In the genomic region with DNA sequence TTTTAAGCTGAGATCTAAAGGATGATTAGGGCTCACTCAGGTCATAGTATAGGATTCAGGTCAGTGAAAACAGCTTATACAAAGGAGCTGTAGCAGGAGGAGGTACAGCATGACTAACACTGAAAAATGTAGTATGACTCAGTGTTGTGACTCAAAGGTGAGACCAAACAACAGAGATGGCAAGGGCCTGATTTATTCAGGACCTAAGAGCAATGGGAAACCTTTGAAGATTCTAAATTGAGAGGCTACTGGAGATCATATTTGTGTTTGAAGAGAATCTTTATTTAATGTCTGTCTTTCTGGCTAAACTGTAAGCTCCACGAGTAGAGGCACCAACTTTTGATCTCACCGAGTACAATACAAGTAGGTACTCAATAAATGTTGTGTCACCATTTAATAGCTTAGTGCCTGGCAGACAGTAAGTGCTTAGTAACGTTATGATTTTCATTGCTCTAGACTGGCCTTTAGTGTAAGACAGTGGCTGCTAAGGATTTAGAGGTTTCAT, we compare ENCODE assay signal across 9 cellular contexts. TPM values are rescaled to one million over a fixed set of nuclear protein-coding genes. Genes with fewer than 3 reads are reported as not detected.
DNase-seq lines count a peak whose midpoint lies in the region; ATAC-seq, FAIRE-seq and TF ChIP-seq lines count a peak whose summit lies in the region.
"Had no signal": no experiment of that assay in that cellular context is flagged by ENCODE, and none has a peak within 500 bp of the region (broad histone marks: within the 10 kb centered on the region; RNA-seq: fewer than 3 reads in every experiment).

No MANE protein-coding gene starts in this region.

- in situ Hi-C loops in GM12878 (cut with MboI): no loop called here

- no peak overlapping the region for H3K4me3 Mint-ChIP-seq in progenitor cell of endocrine pancreas (ENCODE audit: low read depth)
- no peak overlapping the region for H3K4me3 Mint-ChIP-seq in activated CD8-positive, alpha-beta memory T cell treated with anti-CD3 and anti-CD28 coated beads, Interleukin-2, amount 10 ng/mL, durations not matched to agents 7 days and 5 days
- H3K4me3 Mint-ChIP-seq: activated naive CD8-positive, alpha-beta T cell had no signal

- TF ChIP-seq CTCF in GM12878 (IDR thresholded peaks at IDR 0.05 in 2 of 3, conservative IDR thresholded peaks at IDR 0.05 in 1 of 3; ENCODE audit: control insufficient read depth in 2 of 3, extremely low read depth in 1 of 3, insufficient read depth in 1 of 3, low read depth in 3 of 3, low read length in 3 of 3) (no peak), progenitor cell of endocrine pancreas (IDR thresholded peaks at IDR 0.05; ENCODE audit: unreplicated experiment) (no peak)

- WGBS in GM12878 (ENCODE audit: insufficient coverage, insufficient replicate concordance, low lambda C conversion rate, missing lambda C conversion rate): 2% methylated on average over 3 of the region's 3 CpGs

- H3K9me3 ChIP-seq in GM12878 (replicated peaks; ENCODE audit: control insufficient read depth, insufficient read depth, low read length): no peaks in the 10 kb centered on the region

- H3K27me3 ChIP-seq in GM12878 (replicated peaks in 1 of 2; ENCODE audit: control insufficient read depth in 2 of 2, insufficient read depth in 2 of 2, low read length in 1 of 2): no peaks in the 10 kb centered on the region

- intact Hi-C loops in GM12878 (cut with micrococcal nuclease; ENCODE audit: unreplicated experiment): no loop called here

- peaks cover 2% of the 10 kb centered on the region for H3K4me1 Mint-ChIP-seq in progenitor cell of endocrine pancreas (ENCODE audit: low read depth)
- no peaks in the 10 kb centered on the region for H3K4me1 Mint-ChIP-seq in activated CD8-positive, alpha-beta memory T cell treated with anti-CD3 and anti-CD28 coated beads, Interleukin-2, amount 10 ng/mL, durations not matched to agents 7 days and 5 days

- TF ChIP-seq RAD21 in GM12878 (IDR thresholded peaks at IDR 0.05; ENCODE audit: insufficient read depth, low read depth, low read length): no peak

- H3K36me3 Mint-ChIP-seq in progenitor cell of endocrine pancreas (ENCODE audit: insufficient read depth): no peaks in the 10 kb centered on the region
- no peaks in the 10 kb centered on the region for H3K36me3 Mint-ChIP-seq in activated CD8-positive, alpha-beta memory T cell treated with anti-CD3 and anti-CD28 coated beads, Interleukin-2, amount 10 ng/mL, durations not matched to agents 7 days and 5 days
- H3K36me3 Mint-ChIP-seq: activated naive CD8-positive, alpha-beta T cell had no signal

- no peak for FAIRE-seq in GM12878 (lab: Jason Lieb, UNC)

- ATAC-seq in GM19025 (IDR thresholded peaks at IDR 0.05; ENCODE audit: low read depth, unreplicated experiment) (peak; percentile 51), HG03354 (IDR thresholded peaks at IDR 0.05; ENCODE audit: poor library complexity, severe bottlenecking, unreplicated experiment) (peak; percentile 79), GM12878 (peak; percentile 98)
- ATAC-seq in activated CD8-positive, alpha-beta memory T cell treated with anti-CD3 and anti-CD28 coated beads, Interleukin-2, amount 10 ng/mL, durations not matched to agents 7 days and 5 days: no peak

- no TSS peak for BruUV-seq in GM12878 (replicated peaks; lab: Mats Ljungman, UMichigan)

- DNase-seq in GM12878 (ENCODE audit: low read depth, low spot score): peak; percentile 1
- DNase-seq in progenitor cell of endocrine pancreas (ENCODE audit: low spot score, unreplicated experiment): no peak
- DNase-seq in activated CD4-positive, alpha-beta T cell treated with anti-CD3 and anti-CD28 coated beads, Interleukin-2, amount 50 U/mL, for 1 hour: no peak
- DNase-seq in activated CD8-positive, alpha-beta memory T cell treated with anti-CD3 and anti-CD28 coated beads, Interleukin-2, amount 10 ng/mL, durations not matched to agents 7 days and 5 days: no peak
- no peak for DNase-seq in stimulated activated CD4-positive, alpha-beta T cell treated with anti-CD3 and anti-CD28 coated beads, Interleukin-4, amount 100 ng/mL, for 4 hours
- DNase-seq in ureter (ENCODE audit: low spot score): no peak

- no peaks in the 10 kb centered on the region for H3K36me3 ChIP-seq in GM12878 (ENCODE audit: control insufficient read depth in 2 of 2, insufficient read depth in 2 of 2, low read length in 1 of 2)

- H3K27me3 Mint-ChIP-seq in progenitor cell of endocrine pancreas: no peaks in the 10 kb centered on the region
- no peaks in the 10 kb centered on the region for H3K27me3 Mint-ChIP-seq in activated CD8-positive, alpha-beta memory T cell treated with anti-CD3 and anti-CD28 coated beads, Interleukin-2, amount 10 ng/mL, durations not matched to agents 7 days and 5 days
- H3K27me3 Mint-ChIP-seq: activated naive CD8-positive, alpha-beta T cell had no signal

- H3K27ac Mint-ChIP-seq in progenitor cell of endocrine pancreas: peak overlapping the region; percentile 33
- no peak overlapping the region for H3K27ac Mint-ChIP-seq in activated CD8-positive, alpha-beta memory T cell treated with anti-CD3 and anti-CD28 coated beads, Interleukin-2, amount 10 ng/mL, durations not matched to agents 7 days and 5 days
- H3K27ac Mint-ChIP-seq: activated naive CD8-positive, alpha-beta T cell had no signal

- peak in 1 of 2 experiments; percentile 21; a peak in 1 of 4 replicates for TF ChIP-seq EP300 in GM12878 (IDR thresholded peaks at IDR 0.05; ENCODE audit: borderline replicate concordance in 1 of 2, control insufficient read depth in 1 of 2, low read depth in 2 of 2, low read length in 2 of 2)

- no peak overlapping the region for H3K4me3 ChIP-seq in GM12878

- CTCF ChIA-PET in GM12878 (lab: Yijun Ruan, JAX): interaction anchor here (0.9 to 1.1 kb wide), 2 partner anchors 16 to 21 kb away, joined by 3 read pairs; no protein-coding TSS in a partner anchor
- CTCF ChIA-PET in activated CD8-positive, alpha-beta memory T cell treated with anti-CD3 and anti-CD28 coated beads, Interleukin-2, amount 10 ng/mL, durations not matched to agents 7 days and 5 days (lab: Charles Lee): no interaction called here

- no peak overlapping the region for H3K27ac ChIP-seq in GM12878 (ENCODE audit: control insufficient read depth, insufficient read depth)

- H3K4me2 ChIP-seq in GM12878 (ENCODE audit: control insufficient read depth, insufficient read depth): no peak overlapping the region

- no peak overlapping the region for H3K9ac ChIP-seq in GM12878 (ENCODE audit: control insufficient read depth, insufficient read depth, low read length)

- no peaks in the 10 kb centered on the region for H3K79me2 ChIP-seq in GM12878 (ENCODE audit: control insufficient read depth, insufficient read depth, low read length)

- no peaks in the 10 kb centered on the region for H4K20me1 ChIP-seq in GM12878 (ENCODE audit: control insufficient read depth, insufficient read depth)

- POLR2A ChIA-PET in GM12878 (lab: Charles Lee): interaction anchor here (1.2 kb wide), 1 partner anchor 23 kb away, joined by 4 read pairs; no protein-coding TSS in a partner anchor

- SMC1A ChIA-PET in GM12878 (lab: Charles Lee; ENCODE audit: uncharacterized antibody, unreplicated experiment): no interaction called here

- H3K9me3 Mint-ChIP-seq in progenitor cell of endocrine pancreas (ENCODE audit: low read depth): no peaks in the 10 kb centered on the region
- H3K9me3 Mint-ChIP-seq in activated CD8-positive, alpha-beta memory T cell treated with anti-CD3 and anti-CD28 coated beads, Interleukin-2, amount 10 ng/mL, durations not matched to agents 7 days and 5 days (ENCODE audit: low read depth): no peaks in the 10 kb centered on the region

- TF ChIP-seq POLR2A in GM12878 (IDR thresholded peaks at IDR 0.05; ENCODE audit: low read depth, low read length): no peak

- no peak overlapping the region for H2AFZ ChIP-seq in GM12878 (ENCODE audit: control insufficient read depth, low read depth, low read length)

- no peaks in the 10 kb centered on the region for H3K4me1 ChIP-seq in GM12878 (ENCODE audit: control insufficient read depth, insufficient read depth, low read length)

- RAD21 ChIA-PET in GM12878 (lab: Charles Lee; ENCODE audit: unreplicated experiment): interaction anchor here (1.4 kb wide), 1 partner anchor 21 kb away, joined by 3 read pairs; no protein-coding TSS in a partner anchor

TF ChIP-seq in GM12878, 131 proteins besides CTCF, POLR2A, EP300 and RAD21:
- TF ChIP-seq CREM (IDR thresholded peaks at IDR 0.05; ENCODE audit: low read depth) (no peak), JUNB (IDR thresholded peaks at IDR 0.05) (peak; percentile 52; the same call in 1 of the 2 replicates), TCF7 (IDR thresholded peaks at IDR 0.05; ENCODE audit: borderline replicate concordance) (no peak)

RNA-seq across cellular contexts. Expression of gene PRKAA2, which starts 43.5 kb away (rescaled TPM):
- 0.04 TPM in 1 of 2 replicates, not detected in the other for total RNA-seq in GM12878 (2013; cell fraction: nucleolus; rRNA removed)
- total RNA-seq in GM12878 (2014; rRNA removed) (not detected in 2 replicates), GM12878 (2014; rRNA removed; fragmentation: Illumina TruSeq; extraction: Trizol) (not detected in 2 replicates), GM12878 (2021) (not detected in 2 replicates), progenitor cell of endocrine pancreas (8.6 and 8.9 TPM in 2 replicates), ureter (7.1 TPM)
- 0.03 TPM for polyA plus RNA-seq in GM12878 (2011; ENCODE audit: low read depth)
- polyA plus RNA-seq in GM12878 (2011; rRNA removed) (0.01 TPM in 2 replicates), GM12878 (2014; fragmentation: Illumina TruSeq; extraction: Trizol) (not detected in 2 replicates), GM12878 (2014; fragmentation: Nextera tagmentation; extraction: Ambion mirVana) (not detected), GM12878 (2014; rRNA removed) (not detected in 2 replicates), GM12878 (2016; fragmentation: Nextera tagmentation; extraction: Ambion mirVana) (not detected)
- polyA plus RNA-seq in GM12878 (2011; cell fraction: cytosol; rRNA removed): under 0.01 TPM in 2 replicates
- 0.03 TPM in 1 of 2 replicates, not detected in the other for polyA plus RNA-seq in GM12878 (2011; cell fraction: nucleus; rRNA removed)
- polyA plus RNA-seq in GM12878 (2012): 0.01 TPM in 1 of 2 replicates, not detected in the other
- not detected in 2 replicates for polyA minus RNA-seq in GM12878 (2011; rRNA and poly(A)+ RNA removed)
- not detected in 2 replicates for polyA minus RNA-seq in GM12878 (2011; cell fraction: cytosol; rRNA and poly(A)+ RNA removed)
- polyA minus RNA-seq in GM12878 (2011; cell fraction: nucleus; rRNA and poly(A)+ RNA removed): not detected in 2 replicates
- total RNA-seq in activated CD8-positive, alpha-beta memory T cell treated with anti-CD3 and anti-CD28 coated beads, Interleukin-2, amount 10 ng/mL, durations not matched to agents 7 days and 5 days: not detected
